ENCODE assay signal across 8 cellular contexts in genomic region chr12:92769124-92769901, GRCh38.
DNase-seq lines count a peak whose midpoint lies in the region; ATAC-seq and TF ChIP-seq lines count a peak whose summit lies in the region.

No MANE protein-coding gene starts in this region.

- no peaks in the 10 kb centered on the region for H3K79me2 ChIP-seq in H9 (ENCODE audit: insufficient read depth, low read length)

- no peak overlapping the region for H4K5ac ChIP-seq in H9 (ENCODE audit: insufficient read length, low read depth, low read length)

- intact Hi-C loops in activated CD4-positive, alpha-beta T cell treated with anti-CD3 and anti-CD28 coated beads, Interleukin-2, amount 10 ng/mL, durations not matched to agents 24 days and 14 days (cut with micrococcal nuclease) = no loop called here

- H3K4me1 Mint-ChIP-seq in activated CD4-positive, alpha-beta T cell treated with anti-CD3 and anti-CD28 coated beads, Interleukin-2, amount 10 ng/mL, durations not matched to agents 24 days and 14 days = peaks cover 14% of the 10 kb centered on the region
- H3K4me1 Mint-ChIP-seq in H9 = peaks cover 9 to 17% of the 10 kb centered on the region in 2 experiments

- no peaks in the 10 kb centered on the region for H3K9me3 Mint-ChIP-seq in activated CD4-positive, alpha-beta T cell treated with anti-CD3 and anti-CD28 coated beads, Interleukin-2, amount 10 ng/mL, durations not matched to agents 24 days and 14 days
- H3K9me3 Mint-ChIP-seq in H9 = no peaks in the 10 kb centered on the region

- H3K36me3 Mint-ChIP-seq in activated CD4-positive, alpha-beta T cell treated with anti-CD3 and anti-CD28 coated beads, Interleukin-2, amount 10 ng/mL, durations not matched to agents 24 days and 14 days (ENCODE audit: low read depth) = no peaks in the 10 kb centered on the region
- H3K36me3 Mint-ChIP-seq in H9 (ENCODE audit: insufficient read depth in 1 of 3, low read depth in 3 of 3) = no peaks in the 10 kb centered on the region

- H3K4me3 ChIP-seq in adipocyte (ENCODE audit: low read length) (no peak overlapping the region), H7 (ENCODE audit: insufficient read depth, low read depth, low read length) (no peak overlapping the region)

- H3K79me1 ChIP-seq in H9 (ENCODE audit: insufficient read depth, low read depth, low read length, poor library complexity, severe bottlenecking) = no peaks in the 10 kb centered on the region

- H3K27ac ChIP-seq in H9 (ENCODE audit: insufficient read length, low read depth, low read length) = no peak overlapping the region

- ATAC-seq in HG03175 (IDR thresholded peaks at IDR 0.05; ENCODE audit: unreplicated experiment) = peak; percentile 63
- peak; percentile 57 for ATAC-seq in stimulated activated naive CD8-positive, alpha-beta T cell treated with anti-CD3 and anti-CD28 coated beads, Interleukin-15, Interleukin-2, amounts not matched to agents 100 U/mL and 50 U/mL, for 24 hours
- ATAC-seq in omental fat pad (ENCODE audit: low FRiP score) = no peak

- H2AK5ac ChIP-seq in H9 (ENCODE audit: insufficient read length, low read length) = no peak overlapping the region

- H3T11ph ChIP-seq in H9 (ENCODE audit: low read length) = no peak overlapping the region

- H3K56ac ChIP-seq in H9 (ENCODE audit: insufficient read length, low read depth, low read length) = no peak overlapping the region

- peak overlapping the region; percentile 28 for H3K27ac Mint-ChIP-seq in activated CD4-positive, alpha-beta T cell treated with anti-CD3 and anti-CD28 coated beads, Interleukin-2, amount 10 ng/mL, durations not matched to agents 24 days and 14 days
- no peak overlapping the region for H3K27ac Mint-ChIP-seq in H9

- TF ChIP-seq CTCF in H9 (conservative IDR thresholded peaks at IDR 0.05) (no peak), omental fat pad (IDR thresholded peaks at IDR 0.05) (no peak)

- no peak overlapping the region for H3K4ac ChIP-seq in H9 (ENCODE audit: low read depth, low read length)

- H2BK15ac ChIP-seq in H9 (ENCODE audit: low read depth, low read length) = no peak overlapping the region

- no peak overlapping the region for H4K8ac ChIP-seq in H9 (replicated peaks; ENCODE audit: insufficient read length, low read depth, low read length)

- no peak overlapping the region for H2BK12ac ChIP-seq in H9 (ENCODE audit: insufficient read length, low read depth, low read length)

- WGBS in H9 (ENCODE audit: extremely low coverage, insufficient read length, low lambda C conversion rate) = no CpG with 5 or more reads among the region's 4 CpGs

- no peak overlapping the region for H2BK20ac ChIP-seq in H9 (ENCODE audit: low read depth, low read length, poor library complexity, severe bottlenecking)

- no peak overlapping the region for H3K4me3 Mint-ChIP-seq in activated CD4-positive, alpha-beta T cell treated with anti-CD3 and anti-CD28 coated beads, Interleukin-2, amount 10 ng/mL, durations not matched to agents 24 days and 14 days
- no peak overlapping the region for H3K4me3 Mint-ChIP-seq in H9

- no peaks in the 10 kb centered on the region for H4K20me1 ChIP-seq in H9 (ENCODE audit: control insufficient read depth, insufficient read depth, insufficient read length)

- H2BK120ac ChIP-seq in H9 (ENCODE audit: low read depth, low read length, poor library complexity, severe bottlenecking) = no peak overlapping the region

- H4K91ac ChIP-seq in H9 (ENCODE audit: insufficient read length, low read depth, low read length) = no peak overlapping the region

- H3K9me3 ChIP-seq in adipocyte (ENCODE audit: control insufficient read depth, low read length) (no peaks in the 10 kb centered on the region), H9 (ENCODE audit: control insufficient read depth, low read depth, low read length) (no peaks in the 10 kb centered on the region)

- H2AFZ ChIP-seq in H9 (ENCODE audit: low read length) = no peak overlapping the region

- DNase-seq in activated CD4-positive, alpha-beta T cell treated with anti-CD3 and anti-CD28 coated beads, Interleukin-2, amount 10 ng/mL, durations not matched to agents 24 days and 14 days = no peak
- no peak for DNase-seq in activated CD4-positive, alpha-beta T cell treated with anti-CD3 and anti-CD28 coated beads for 1 hour
- DNase-seq in adipocyte (ENCODE audit: low read depth) (peak; percentile 50), H9 (no peak), H7 (no peak), omental fat pad (ENCODE audit: low spot score) (no peak)
- DNase-seq in stimulated activated naive CD8-positive, alpha-beta T cell treated with anti-CD3 and anti-CD28 coated beads, Interleukin-15, Interleukin-2, amounts not matched to agents 100 U/mL and 50 U/mL, for 24 hours = no peak

- H2BK5ac ChIP-seq in H9 (ENCODE audit: insufficient read length, low read length) = no peak overlapping the region

- no peaks in the 10 kb centered on the region for H3K27me3 Mint-ChIP-seq in activated CD4-positive, alpha-beta T cell treated with anti-CD3 and anti-CD28 coated beads, Interleukin-2, amount 10 ng/mL, durations not matched to agents 24 days and 14 days
- H3K27me3 Mint-ChIP-seq in H9 (ENCODE audit: low read depth) = no peaks in the 10 kb centered on the region

- H3K9ac ChIP-seq in adipocyte (ENCODE audit: low read length) (peak overlapping the region; percentile 43), H9 (ENCODE audit: extremely low read depth, insufficient read length, low read length) (no peak overlapping the region)

- no peaks in the 10 kb centered on the region for H3K23me2 ChIP-seq in H9 (ENCODE audit: insufficient read length, low read depth, low read length, poor library complexity, severe bottlenecking)

- H3K36me3 ChIP-seq in adipocyte (ENCODE audit: control insufficient read depth, insufficient read depth, low read length, severe bottlenecking) = peaks cover 9% of the 10 kb centered on the region
- H3K36me3 ChIP-seq in H7 (replicated peaks; ENCODE audit: control insufficient read depth, insufficient read depth, low read length) = no peaks in the 10 kb centered on the region

- H3K4me1 ChIP-seq in adipocyte (ENCODE audit: control insufficient read depth, insufficient read depth, low read length) (peaks cover 50% of the 10 kb centered on the region), H9 (ENCODE audit: insufficient read depth, low read length) (no peaks in the 10 kb centered on the region)

- no peak overlapping the region for H3K18ac ChIP-seq in H9 (ENCODE audit: insufficient read length, low read depth, low read length)

- no peaks in the 10 kb centered on the region for H3K27me3 ChIP-seq in adipocyte (replicated peaks; ENCODE audit: control insufficient read depth, insufficient read depth, low read length)
- no peaks in the 10 kb centered on the region for H3K27me3 ChIP-seq in H9 (ENCODE audit: insufficient read depth, low read length)
- no peaks in the 10 kb centered on the region for H3K27me3 ChIP-seq in H7 (ENCODE audit: control insufficient read depth, insufficient read depth, low read length)

- H3K14ac ChIP-seq in H9 (ENCODE audit: insufficient read depth, low read length) = no peak overlapping the region

- H3K23ac ChIP-seq in H9 (ENCODE audit: insufficient read length, low read depth, low read length) = no peak overlapping the region

- no peak overlapping the region for H3K4me2 ChIP-seq in H9 (ENCODE audit: insufficient read depth, insufficient read length, low read length)
